10 cellular contexts compared by ENCODE assay signal in genomic region chr9:133791735-133792649, GRCh38. TPM values are rescaled to one million over a fixed set of nuclear protein-coding genes. Genes with fewer than 3 reads are reported as not detected.
DNase-seq lines count a peak whose midpoint lies in the region; ATAC-seq, FAIRE-seq and TF ChIP-seq lines count a peak whose summit lies in the region.
"Had no signal": no experiment of that assay in that cellular context is flagged by ENCODE, and none has a peak within 500 bp of the region (broad histone marks: within the 10 kb centered on the region; RNA-seq: fewer than 3 reads in every experiment).

No MANE protein-coding gene starts in this region.

- H3K27me3 Mint-ChIP-seq in activated B cell treated with CpG ODN at 0.5 μM for 24 hours (no peaks in the 10 kb centered on the region), glutamatergic neuron (ENCODE audit: unreplicated experiment) (peaks cover 30% of the 10 kb centered on the region)
- no peaks in the 10 kb centered on the region for H3K27me3 Mint-ChIP-seq in stimulated activated memory B cell treated with anti-CD40 and anti-IgM and Interleukin-4, amounts not matched to agents 10 μg/mL and 1 μg/mL and 100 μg/mL, for 72 hours

- peaks cover 84% of the 10 kb centered on the region for H3K4me1 Mint-ChIP-seq in activated B cell treated with CpG ODN at 0.5 μM for 24 hours
- H3K4me1 Mint-ChIP-seq in glutamatergic neuron (ENCODE audit: low read depth, unreplicated experiment), result peaks cover 19% of the 10 kb centered on the region
- peaks cover 75% of the 10 kb centered on the region for H3K4me1 Mint-ChIP-seq in stimulated activated memory B cell treated with anti-CD40 and anti-IgM and Interleukin-4, amounts not matched to agents 10 μg/mL and 1 μg/mL and 100 μg/mL, for 72 hours

- H3K4me3 Mint-ChIP-seq in activated B cell treated with CpG ODN at 0.5 μM for 24 hours, result no peak overlapping the region
- H3K4me3 Mint-ChIP-seq in glutamatergic neuron (ENCODE audit: unreplicated experiment), result peak overlapping the region; percentile 9
- no peak overlapping the region for H3K4me3 Mint-ChIP-seq in stimulated activated memory B cell treated with anti-CD40 and anti-IgM and Interleukin-4, amounts not matched to agents 10 μg/mL and 1 μg/mL and 100 μg/mL, for 72 hours

- H3K9me3 Mint-ChIP-seq in activated B cell treated with CpG ODN at 0.5 μM for 24 hours (no peaks in the 10 kb centered on the region), glutamatergic neuron (ENCODE audit: unreplicated experiment) (peaks cover 27% of the 10 kb centered on the region)
- H3K9me3 Mint-ChIP-seq in stimulated activated memory B cell treated with anti-CD40 and anti-IgM and Interleukin-4, amounts not matched to agents 10 μg/mL and 1 μg/mL and 100 μg/mL, for 72 hours, result no peaks in the 10 kb centered on the region

- ATAC-seq in activated B cell treated with CpG ODN at 0.5 μM for 24 hours (ENCODE audit: low read depth) (no peak), HG02870 (IDR thresholded peaks at IDR 0.05; ENCODE audit: unreplicated experiment) (no peak)
- ATAC-seq in stimulated activated memory B cell treated with anti-CD40 and anti-IgM and Interleukin-4, amounts not matched to agents 10 μg/mL and 1 μg/mL and 100 μg/mL, for 72 hours, result no peak

- no peak for FAIRE-seq in RCC 7860 (lab: Jason Lieb, UNC)

- POLR2A ChIA-PET in HEK293 (lab: Yijun Ruan, JAX) (no interaction called here), activated B cell treated with CpG ODN at 0.5 μM for 24 hours (lab: Charles Lee) (interaction anchor here (0.6 to 1.4 kb wide), 2 partner anchors 77 to 201 kb away, joined by 3 to 5 read pairs; no protein-coding TSS in a partner anchor)

- intact Hi-C loops in activated B cell treated with CpG ODN at 0.5 μM for 24 hours (cut with micrococcal nuclease), result loop anchor here (2.0 kb wide), 1 partner anchor 153 kb away; no protein-coding TSS in a partner anchor

- no peak for DNase-seq in activated B cell treated with CpG ODN at 0.5 μM for 24 hours
- DNase-seq in glutamatergic neuron, result no peak
- DNase-seq in T-helper 2 cell, result no peak
- DNase-seq in RCC 7860 (ENCODE audit: low spot score), result no peak
- DNase-seq: NCI-H1417 treated with DMSO at 0.1 percent for 48 hours had no signal

- no peaks in the 10 kb centered on the region for H3K9me3 ChIP-seq in HEK293 (ENCODE audit: control insufficient read depth, insufficient read depth, low read depth, low read length)
- H3K9me3 ChIP-seq: HAP-1, SK-N-SH had no signal

- peaks cover 57% of the 10 kb centered on the region for H3K36me3 Mint-ChIP-seq in activated B cell treated with CpG ODN at 0.5 μM for 24 hours (ENCODE audit: low read depth)
- H3K36me3 Mint-ChIP-seq in glutamatergic neuron (ENCODE audit: unreplicated experiment), result peaks cover 4% of the 10 kb centered on the region
- H3K36me3 Mint-ChIP-seq in stimulated activated memory B cell treated with anti-CD40 and anti-IgM and Interleukin-4, amounts not matched to agents 10 μg/mL and 1 μg/mL and 100 μg/mL, for 72 hours, result peaks cover 60% of the 10 kb centered on the region

- TF ChIP-seq CTCF in HEK293 (tag by site-specific recombination; IDR thresholded peaks at IDR 0.05), result no peak
- no peak for TF ChIP-seq CTCF in activated B cell treated with CpG ODN at 0.5 μM for 24 hours (IDR thresholded peaks at IDR 0.05)
- TF ChIP-seq CTCF in glutamatergic neuron (IDR thresholded peaks at IDR 0.05; ENCODE audit: partially characterized antibody, unreplicated experiment), result no peak

- H3K36me3 ChIP-seq in HEK293 (ENCODE audit: control insufficient read depth in 2 of 2, insufficient read depth in 1 of 2, low read length in 2 of 2), result peaks cover 0 to 10% of the 10 kb centered on the region in 2 experiments; a peak in 2 of 3 replicates
- H3K36me3 ChIP-seq: HAP-1 had no signal

- CTCF ChIA-PET in HEK293 (lab: Yijun Ruan, JAX), result interaction anchor here (0.5 to 7.2 kb wide), 13 partner anchors 7 to 233 kb away, joined by 3 to 136 read pairs (median 5); partner anchors contain the start of gene BRD3OS
- CTCF ChIA-PET in activated B cell treated with CpG ODN at 0.5 μM for 24 hours (lab: Charles Lee), result interaction anchor here (1.3 to 10.5 kb wide), 5 partner anchors 8 to 203 kb away, joined by 3 to 126 read pairs (median 4); no protein-coding TSS in a partner anchor

- no peak overlapping the region for H3K4me3 ChIP-seq in HEK293 (ENCODE audit: low read depth, low read length)
- H3K4me3 ChIP-seq: HAP-1 had no signal

- H3K27ac Mint-ChIP-seq in activated B cell treated with CpG ODN at 0.5 μM for 24 hours (peak overlapping the region; percentile 46), glutamatergic neuron (ENCODE audit: unreplicated experiment) (peak overlapping the region; percentile 79)
- H3K27ac Mint-ChIP-seq in stimulated activated memory B cell treated with anti-CD40 and anti-IgM and Interleukin-4, amounts not matched to agents 10 μg/mL and 1 μg/mL and 100 μg/mL, for 72 hours, result peak overlapping the region; percentile 69

- no peaks in the 10 kb centered on the region for H3K4me1 ChIP-seq in HEK293 (ENCODE audit: control insufficient read depth, insufficient read depth, low read length)
- H3K4me1 ChIP-seq: HAP-1 had no signal

- H3K27ac ChIP-seq in HEK293 (ENCODE audit: extremely low read depth, low read depth, low read length), result no peak overlapping the region

TF ChIP-seq in HEK293, 187 proteins besides CTCF, POLR2A, EP300 and RAD21:
- TF ChIP-seq ZNF677 (tag by site-specific recombination; IDR thresholded peaks at IDR 0.05) (no peak), ZNF654 (tag by site-specific recombination; IDR thresholded peaks at IDR 0.05; ENCODE audit: low read depth) (no peak), ZNF488 (tag by site-specific recombination; IDR thresholded peaks at IDR 0.05) (no peak), MZF1 (tag by site-specific recombination; IDR thresholded peaks at IDR 0.05; ENCODE audit: borderline replicate concordance) (no peak), ZNF670 (tag by site-specific recombination; IDR thresholded peaks at IDR 0.05; ENCODE audit: low read depth) (no peak), ZNF776 (tag by site-specific recombination; IDR thresholded peaks at IDR 0.05; ENCODE audit: borderline replicate concordance) (0 out of 2 replicates have a peak, but pooled peaks have one; percentile 49), ZNF544 (tag by site-specific recombination; IDR thresholded peaks at IDR 0.05) (0 out of 2 replicates have a peak, but pooled peaks have one; percentile 7), ZNF48 (tag by site-specific recombination; IDR thresholded peaks at IDR 0.05) (no peak), ZNF280C (tag by site-specific recombination; IDR thresholded peaks at IDR 0.05) (no peak)
- TF ChIP-seq, protein P1, sequence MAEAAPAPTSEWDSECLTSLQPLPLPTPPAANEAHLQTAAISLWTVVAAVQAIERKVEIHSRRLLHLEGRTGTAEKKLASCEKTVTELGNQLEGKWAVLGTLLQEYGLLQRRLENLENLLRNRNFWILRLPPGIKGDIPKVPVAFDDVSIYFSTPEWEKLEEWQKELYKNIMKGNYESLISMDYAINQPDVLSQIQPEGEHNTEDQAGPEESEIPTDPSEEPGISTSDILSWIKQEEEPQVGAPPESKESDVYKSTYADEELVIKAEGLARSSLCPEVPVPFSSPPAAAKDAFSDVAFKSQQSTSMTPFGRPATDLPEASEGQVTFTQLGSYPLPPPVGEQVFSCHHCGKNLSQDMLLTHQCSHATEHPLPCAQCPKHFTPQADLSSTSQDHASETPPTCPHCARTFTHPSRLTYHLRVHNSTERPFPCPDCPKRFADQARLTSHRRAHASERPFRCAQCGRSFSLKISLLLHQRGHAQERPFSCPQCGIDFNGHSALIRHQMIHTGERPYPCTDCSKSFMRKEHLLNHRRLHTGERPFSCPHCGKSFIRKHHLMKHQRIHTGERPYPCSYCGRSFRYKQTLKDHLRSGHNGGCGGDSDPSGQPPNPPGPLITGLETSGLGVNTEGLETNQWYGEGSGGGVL (tag by site-specific recombination; IDR thresholded peaks at IDR 0.05), result no peak
TF ChIP-seq in HEK293: peak in this region for 2.

RNA-seq across cellular contexts. Expression of gene SARDH, which starts 53.8 kb away (rescaled TPM):
- not detected in 2 replicates for total RNA-seq in activated B cell treated with CpG ODN at 0.5 μM for 24 hours
- 2.0 TPM for total RNA-seq in glutamatergic neuron (ENCODE audit: unreplicated experiment)
